In the genomic region with DNA sequence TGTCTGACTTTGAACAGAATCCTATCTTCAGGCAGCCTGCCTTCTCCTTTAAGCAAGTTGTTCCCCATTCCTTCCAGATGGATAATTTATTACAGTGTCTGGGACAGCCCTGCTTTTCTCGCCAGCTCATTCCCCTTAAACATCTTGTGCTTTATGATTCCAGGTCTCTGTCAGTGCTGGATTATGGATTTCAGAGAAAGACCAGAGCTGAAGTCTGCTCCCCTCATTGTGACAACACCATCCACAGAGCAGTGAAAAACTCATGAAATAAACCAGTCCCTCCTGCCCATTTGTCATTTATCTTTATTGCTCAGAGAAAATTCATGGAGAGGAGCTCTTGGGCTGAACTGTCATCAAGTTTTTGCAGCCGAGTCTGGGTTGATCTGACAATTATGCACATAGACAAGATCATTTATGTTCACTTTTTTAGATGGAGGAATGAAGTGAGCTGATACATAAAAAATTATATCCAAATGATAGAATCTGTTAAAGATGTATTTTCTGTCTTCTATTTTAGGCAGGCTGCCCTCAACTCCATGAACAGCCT, we compare ENCODE assay signal across 1 cellular context.
TF ChIP-seq lines count a peak whose summit lies in the region.

No MANE protein-coding gene starts in this region.

TF ChIP-seq in SK-N-SH treated with all-trans-retinoic acid at 6 μM for 48 hours, 23 proteins besides CTCF, POLR2A, EP300 and RAD21 (continued from another document):
- TF ChIP-seq, protein P1, sequence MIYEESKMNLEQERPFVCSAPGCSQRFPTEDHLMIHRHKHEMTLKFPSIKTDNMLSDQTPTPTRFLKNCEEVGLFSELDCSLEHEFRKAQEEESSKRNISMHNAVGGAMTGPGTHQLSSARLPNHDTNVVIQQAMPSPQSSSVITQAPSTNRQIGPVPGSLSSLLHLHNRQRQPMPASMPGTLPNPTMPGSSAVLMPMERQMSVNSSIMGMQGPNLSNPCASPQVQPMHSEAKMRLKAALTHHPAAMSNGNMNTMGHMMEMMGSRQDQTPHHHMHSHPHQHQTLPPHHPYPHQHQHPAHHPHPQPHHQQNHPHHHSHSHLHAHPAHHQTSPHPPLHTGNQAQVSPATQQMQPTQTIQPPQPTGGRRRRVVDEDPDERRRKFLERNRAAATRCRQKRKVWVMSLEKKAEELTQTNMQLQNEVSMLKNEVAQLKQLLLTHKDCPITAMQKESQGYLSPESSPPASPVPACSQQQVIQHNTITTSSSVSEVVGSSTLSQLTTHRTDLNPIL (CRISPR knock-in tag; IDR thresholded peaks at IDR 0.05; ENCODE audit: low read depth) = no peak
- TF ChIP-seq GLIS3 (CRISPR knock-in tag; IDR thresholded peaks at IDR 0.05) (no peak), TSHZ2 (CRISPR knock-in tag; IDR thresholded peaks at IDR 0.05) (no peak)
TF ChIP-seq in SK-N-SH treated with all-trans-retinoic acid at 6 μM for 48 hours: peak in this region for 0.
